Comparison of ENCODE assay signal across 11 cellular contexts in genomic region chr16:56861092-56861610, GRCh38. TPM values are rescaled to one million over a fixed set of nuclear protein-coding genes. Genes with fewer than 3 reads are reported as not detected.
DNase-seq lines count a peak whose midpoint lies in the region; ATAC-seq, FAIRE-seq and TF ChIP-seq lines count a peak whose summit lies in the region.
"Had no signal": no experiment of that assay in that cellular context is flagged by ENCODE, and none has a peak within 500 bp of the region (broad histone marks: within the 10 kb centered on the region; RNA-seq: fewer than 3 reads in every experiment).

No MANE protein-coding gene starts in this region.

- DNase-seq in T-helper 1 cell: no peak
- peak; percentile 18 for DNase-seq in MM.1S
- no peak for DNase-seq in GM12878 (ENCODE audit: low read depth, low spot score)
- peak in 1 of 6 donors; percentile 42 for DNase-seq in pancreas
- no peak for DNase-seq in COLO668 (lab: John Stamatoyannopoulos, UW; ENCODE audit: unreplicated experiment)
- no peak for DNase-seq in substantia nigra (lab: John Stamatoyannopoulos, UW)
- DNase-seq: NCI-H1048 had no signal

- no peak overlapping the region for H3K4me3 Mint-ChIP-seq in T-helper 1 cell treated with Interleukin-12 subunit alpha and Interleukin-12 subunit beta and Interleukin-4 antibody, amounts not matched to agents 30 μg/mL and 1 μg/mL, for 36 hours

- no peak overlapping the region for H3K4me3 ChIP-seq in MM.1S (ENCODE audit: low read length)
- H3K4me3 ChIP-seq in GM12878: no peak overlapping the region
- H3K4me3 ChIP-seq in pancreas: no peak overlapping the region

- no peaks in the 10 kb centered on the region for H3K36me3 Mint-ChIP-seq in T-helper 1 cell treated with Interleukin-12 subunit alpha and Interleukin-12 subunit beta and Interleukin-4 antibody, amounts not matched to agents 30 μg/mL and 1 μg/mL, for 36 hours (ENCODE audit: low read depth)

- H4K20me1 ChIP-seq in MM.1S (ENCODE audit: insufficient read depth, low read length) (no peaks in the 10 kb centered on the region), GM12878 (ENCODE audit: control insufficient read depth, insufficient read depth) (no peaks in the 10 kb centered on the region)

- no peaks in the 10 kb centered on the region for H3K27me3 Mint-ChIP-seq in T-helper 1 cell treated with Interleukin-12 subunit alpha and Interleukin-12 subunit beta and Interleukin-4 antibody, amounts not matched to agents 30 μg/mL and 1 μg/mL, for 36 hours (ENCODE audit: low read depth)

- TF ChIP-seq POLR2A in GM12878 (IDR thresholded peaks at IDR 0.05; ENCODE audit: low read depth, low read length): no peak

- H3K79me2 ChIP-seq in MM.1S (ENCODE audit: low read length): no peaks in the 10 kb centered on the region
- no peaks in the 10 kb centered on the region for H3K79me2 ChIP-seq in GM12878 (ENCODE audit: control insufficient read depth, insufficient read depth, low read length)

- H2AFZ ChIP-seq in MM.1S (ENCODE audit: low read length): no peak overlapping the region
- H2AFZ ChIP-seq in GM12878 (ENCODE audit: control insufficient read depth, low read depth, low read length): no peak overlapping the region

- in situ Hi-C loops in GM12878 (cut with MboI): no loop called here

- CTCF ChIA-PET in GM12878 (lab: Yijun Ruan, JAX): interaction anchor here (0.6 to 11.7 kb wide), 6 partner anchors 8 to 159 kb away, joined by 3 to 247 read pairs (median 4); no protein-coding TSS in a partner anchor

- H3K4me1 Mint-ChIP-seq in T-helper 1 cell treated with Interleukin-12 subunit alpha and Interleukin-12 subunit beta and Interleukin-4 antibody, amounts not matched to agents 30 μg/mL and 1 μg/mL, for 36 hours (ENCODE audit: low read depth): peaks cover 51% of the 10 kb centered on the region

- TF ChIP-seq RAD21 in GM12878 (IDR thresholded peaks at IDR 0.05; ENCODE audit: insufficient read depth, low read depth, low read length): no peak

- no peaks in the 10 kb centered on the region for H3K9me2 ChIP-seq in MM.1S (replicated peaks; ENCODE audit: insufficient read depth, low read length)

- TF ChIP-seq EP300 in GM12878 (IDR thresholded peaks at IDR 0.05; ENCODE audit: borderline replicate concordance in 1 of 2, control insufficient read depth in 1 of 2, low read depth in 2 of 2, low read length in 2 of 2): no peak

- SMC1A ChIA-PET in GM12878 (lab: Charles Lee; ENCODE audit: uncharacterized antibody, unreplicated experiment): interaction anchor here (0.9 to 6.1 kb wide), 9 partner anchors 8 to 104 kb away, joined by 3 to 41 read pairs (median 4); no protein-coding TSS in a partner anchor

- FAIRE-seq in GM12878 (lab: Jason Lieb, UNC) (no peak), pancreas (lab: Jason Lieb, UNC) (no peak)
- FAIRE-seq: A204.1 had no signal

- intact Hi-C loops in GM12878 (cut with micrococcal nuclease; ENCODE audit: unreplicated experiment) (loop anchor here (2.0 to 5.0 kb wide), 2 partner anchors 50 to 186 kb away; no protein-coding TSS in a partner anchor), pancreas (cut with DNase I) (no loop called here)

- peak overlapping the region; percentile 95 for H3K27ac Mint-ChIP-seq in T-helper 1 cell treated with Interleukin-12 subunit alpha and Interleukin-12 subunit beta and Interleukin-4 antibody, amounts not matched to agents 30 μg/mL and 1 μg/mL, for 36 hours

- H3K9me3 ChIP-seq in MM.1S (replicated peaks; ENCODE audit: insufficient read depth, low read length) (no peaks in the 10 kb centered on the region), GM12878 (replicated peaks; ENCODE audit: control insufficient read depth, insufficient read depth, low read length) (no peaks in the 10 kb centered on the region), pancreas (no peaks in the 10 kb centered on the region)

- peaks cover 40% of the 10 kb centered on the region for H3K4me1 ChIP-seq in MM.1S (ENCODE audit: low read length)
- peaks cover 33% of the 10 kb centered on the region for H3K4me1 ChIP-seq in GM12878 (ENCODE audit: control insufficient read depth, insufficient read depth, low read length)
- H3K4me1 ChIP-seq in pancreas: peaks cover 0 to 4% (median 0%) of the 10 kb centered on the region in 3 donors

- H3K27me3 ChIP-seq in MM.1S (replicated peaks; ENCODE audit: insufficient read depth, low read length) (no peaks in the 10 kb centered on the region), GM12878 (replicated peaks in 1 of 2; ENCODE audit: control insufficient read depth in 2 of 2, insufficient read depth in 2 of 2, low read length in 1 of 2) (no peaks in the 10 kb centered on the region), pancreas (no peaks in the 10 kb centered on the region)

- H3F3A ChIP-seq in MM.1S (ENCODE audit: insufficient read depth, low read length): peaks cover 33% of the 10 kb centered on the region

- RAD21 ChIA-PET in GM12878 (lab: Charles Lee; ENCODE audit: unreplicated experiment): interaction anchor here (0.8 to 9.7 kb wide), 8 partner anchors 9 to 132 kb away, joined by 3 to 126 read pairs (median 4); no protein-coding TSS in a partner anchor

- H3K4me2 ChIP-seq in MM.1S (ENCODE audit: low read depth, low read length): peak overlapping the region; percentile 43
- H3K4me2 ChIP-seq in GM12878 (ENCODE audit: control insufficient read depth, insufficient read depth): peak overlapping the region; percentile 80

- H3K27ac ChIP-seq in MM.1S (ENCODE audit: low read length): peak overlapping the region; percentile 95
- H3K27ac ChIP-seq in GM12878 (ENCODE audit: control insufficient read depth, insufficient read depth): peak overlapping the region; percentile 52; the same call in 1 of the 2 replicates
- peak overlapping the region; percentile 19 to 42 (median 30) for H3K27ac ChIP-seq in pancreas
- no peak overlapping the region for H3K27ac ChIP-seq in substantia nigra (ENCODE audit: low read depth, low read length, poor library complexity, severe bottlenecking)

- H3K9me3 Mint-ChIP-seq in T-helper 1 cell treated with Interleukin-12 subunit alpha and Interleukin-12 subunit beta and Interleukin-4 antibody, amounts not matched to agents 30 μg/mL and 1 μg/mL, for 36 hours: no peaks in the 10 kb centered on the region

- POLR2A ChIA-PET in GM12878 (lab: Charles Lee): interaction anchor here (1.2 to 1.9 kb wide), 4 partner anchors 49 to 84 kb away, joined by 3 to 7 read pairs (median 4); partner anchors contain the start of gene HERPUD1

- ATAC-seq in GM12878 (peak; percentile 36), pancreas (peak; percentile 9 to 42 (median 34)), GM18909 (IDR thresholded peaks at IDR 0.05; ENCODE audit: poor library complexity, unreplicated experiment) (no peak)

- TF ChIP-seq CTCF in MM.1S (IDR thresholded peaks at IDR 0.05; ENCODE audit: low read length) (no peak), GM12878 (IDR thresholded peaks at IDR 0.05 in 2 of 3, conservative IDR thresholded peaks at IDR 0.05 in 1 of 3; ENCODE audit: control insufficient read depth in 2 of 3, extremely low read depth in 1 of 3, insufficient read depth in 1 of 3, low read depth in 3 of 3, low read length in 3 of 3) (no peak), pancreas (IDR thresholded peaks at IDR 0.05) (no peak)

- no TSS peak for BruUV-seq in GM12878 (replicated peaks; lab: Mats Ljungman, UMichigan)

- no peaks in the 10 kb centered on the region for H3K36me3 ChIP-seq in MM.1S (replicated peaks; ENCODE audit: insufficient read depth, low read length)
- H3K36me3 ChIP-seq in GM12878 (ENCODE audit: control insufficient read depth in 2 of 2, insufficient read depth in 2 of 2, low read length in 1 of 2): no peaks in the 10 kb centered on the region
- H3K36me3 ChIP-seq in pancreas: no peaks in the 10 kb centered on the region

- WGBS in GM12878 (ENCODE audit: insufficient coverage, insufficient replicate concordance, low lambda C conversion rate, missing lambda C conversion rate): 52% methylated on average over 3 of the region's 3 CpGs
- WGBS in pancreas, 2 donors: 13 to 19% methylated on average over 3 of the region's 3 CpGs

- H3K9ac ChIP-seq in MM.1S (ENCODE audit: low read length) (peak overlapping the region; percentile 59), GM12878 (ENCODE audit: control insufficient read depth, insufficient read depth, low read length) (no peak overlapping the region)

TF ChIP-seq in GM12878, 131 proteins besides CTCF, POLR2A, EP300 and RAD21:
- TF ChIP-seq CBFB (IDR thresholded peaks at IDR 0.05; ENCODE audit: low read depth): no peak
- TF ChIP-seq CREB1 (IDR thresholded peaks at IDR 0.05; ENCODE audit: low read depth): no peak
- no peak for TF ChIP-seq ZZZ3 (IDR thresholded peaks at IDR 0.05; ENCODE audit: control insufficient read depth, insufficient read length, low read depth)

RNA-seq across cellular contexts. Expression of gene SLC12A3, which starts 3.9 kb away (rescaled TPM):
- total RNA-seq in GM12878 (2013; cell fraction: nucleolus; rRNA removed): 0.98 and 2.1 TPM in 2 replicates
- total RNA-seq in GM12878 (2014; rRNA removed): 3.4 and 4.0 TPM in 2 replicates
- 2.8 and 3.5 TPM in 2 replicates for total RNA-seq in GM12878 (2014; rRNA removed; fragmentation: Illumina TruSeq; extraction: Trizol)
- total RNA-seq in GM12878 (2021): 4.8 and 5.2 TPM in 2 replicates
- 0.21 TPM for polyA plus RNA-seq in GM12878 (2011; ENCODE audit: low read depth)
- polyA plus RNA-seq in GM12878 (2011; rRNA removed): 0.05 and 0.16 TPM in 2 replicates
- 0.10 and 0.16 TPM in 2 replicates for polyA plus RNA-seq in GM12878 (2011; cell fraction: cytosol; rRNA removed)
- polyA plus RNA-seq in GM12878 (2011; cell fraction: nucleus; rRNA removed): 0.13 and 0.35 TPM in 2 replicates
- polyA plus RNA-seq in GM12878 (2012): 0.38 and 0.55 TPM in 2 replicates
- 4.9 and 5.9 TPM in 2 replicates for polyA plus RNA-seq in GM12878 (2014; fragmentation: Illumina TruSeq; extraction: Trizol)
- 1 to 10 TPM in 1 of 2 experiments, under 1 TPM in 1; 0.95 to 1.0 TPM for polyA plus RNA-seq in GM12878 (2014; fragmentation: Nextera tagmentation; extraction: Ambion mirVana)
- 5.1 and 6.3 TPM in 2 replicates for polyA plus RNA-seq in GM12878 (2014; rRNA removed)
- 1 to 10 TPM; 2.8 TPM for polyA plus RNA-seq in GM12878 (2016; fragmentation: Nextera tagmentation; extraction: Ambion mirVana)
- 0.21 and 0.22 TPM in 2 replicates for polyA minus RNA-seq in GM12878 (2011; rRNA and poly(A)+ RNA removed)
- polyA minus RNA-seq in GM12878 (2011; cell fraction: cytosol; rRNA and poly(A)+ RNA removed): 1.0 and 2.3 TPM in 2 replicates
- polyA minus RNA-seq in GM12878 (2011; cell fraction: nucleus; rRNA and poly(A)+ RNA removed): 0.29 TPM in 1 of 2 replicates, not detected in the other
- total RNA-seq in pancreas: under 1 TPM in 5 of 6 donors, not detected in 1; 0.05 to 0.12 (median 0.08) TPM
- polyA plus RNA-seq in pancreas: under 1 TPM; 0.04 to 0.05 TPM
- total RNA-seq: pulmonary artery endothelial cell had no signal
